In the genomic region with DNA sequence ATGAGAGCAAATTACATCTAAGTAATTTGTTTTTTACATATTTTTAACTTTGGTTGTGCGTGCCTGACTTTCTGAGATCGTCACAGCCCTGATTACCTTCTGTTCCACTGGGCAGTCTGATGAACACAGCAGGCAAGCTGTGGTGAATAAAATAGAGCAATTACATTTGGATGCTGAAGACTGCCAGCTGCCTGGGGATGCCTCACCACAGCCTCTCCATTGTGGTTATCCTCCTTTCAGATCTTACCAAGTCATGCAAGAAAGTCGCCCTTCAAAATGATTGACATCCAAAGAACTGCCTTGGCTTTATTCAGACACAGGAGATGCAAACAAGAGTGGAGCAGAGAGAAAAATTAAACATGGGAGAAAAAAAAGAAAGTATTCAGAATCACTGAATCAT, we compare ENCODE assay signal across 21 cellular contexts.
A peak's percentile ranks its signal among the peaks of the same experiment; 100 is the strongest.
DNase-seq lines count a peak whose midpoint lies in the region; ATAC-seq and TF ChIP-seq lines count a peak whose summit lies in the region.
"Had no signal": no experiment of that assay in that cellular context is flagged by ENCODE, and none has a peak within 500 bp of the region (broad histone marks: within the 10 kb centered on the region; RNA-seq: fewer than 3 reads in every experiment).

No MANE protein-coding gene starts in this region.

- peak overlapping the region; percentile 74; the same call in 1 of the 2 replicates for H3K27ac ChIP-seq in BLaER1
- no peak overlapping the region for H3K27ac ChIP-seq in neural cell (ENCODE audit: low read length)

- peaks cover 29% of the 10 kb centered on the region for H3K9me3 ChIP-seq in BLaER1
- no peaks in the 10 kb centered on the region for H3K9me3 ChIP-seq in Loucy (ENCODE audit: insufficient read depth, low read depth, low read length)
- H3K9me3 ChIP-seq in neural cell (ENCODE audit: low read length): no peaks in the 10 kb centered on the region
- no peaks in the 10 kb centered on the region for H3K9me3 ChIP-seq in HAP-1

- no peaks in the 10 kb centered on the region for H3K36me3 ChIP-seq in BLaER1
- H3K36me3 ChIP-seq in Loucy (ENCODE audit: insufficient read depth, low read length): no peaks in the 10 kb centered on the region
- H3K36me3 ChIP-seq in neural cell (ENCODE audit: insufficient read depth, low read length): no peaks in the 10 kb centered on the region
- H3K36me3 ChIP-seq in HAP-1 (replicated peaks): no peaks in the 10 kb centered on the region

- H3K27me3 ChIP-seq in BLaER1 (no peaks in the 10 kb centered on the region), Loucy (ENCODE audit: insufficient read depth, low read length, poor library complexity, severe bottlenecking) (no peaks in the 10 kb centered on the region), neural cell (ENCODE audit: insufficient read depth, low read depth, low read length) (no peaks in the 10 kb centered on the region), HAP-1 (ENCODE audit: low read depth) (no peaks in the 10 kb centered on the region)

- no peaks in the 10 kb centered on the region for H3K9me2 ChIP-seq in Loucy (replicated peaks; ENCODE audit: low read depth, low read length)
- H3K9me2 ChIP-seq in neural cell (ENCODE audit: insufficient read depth, low read length): no peaks in the 10 kb centered on the region

- H3K4me2 ChIP-seq in BLaER1 (peak overlapping the region; percentile 79), Loucy (ENCODE audit: low read depth, low read length, poor library complexity, severe bottlenecking) (peak overlapping the region; percentile 40), neural cell (ENCODE audit: low read length) (no peak overlapping the region)

- no peak for TF ChIP-seq RAD21 in neural cell (conservative IDR thresholded peaks at IDR 0.05)

- H4K20me1 ChIP-seq in BLaER1: no peaks in the 10 kb centered on the region
- H4K20me1 ChIP-seq in Loucy (ENCODE audit: insufficient read depth, low read length, poor library complexity, severe bottlenecking): no peaks in the 10 kb centered on the region
- no peaks in the 10 kb centered on the region for H4K20me1 ChIP-seq in neural cell (ENCODE audit: insufficient read depth)

- no peak overlapping the region for H3K9ac ChIP-seq in BLaER1
- H3K9ac ChIP-seq in Loucy (ENCODE audit: low read depth, low read length, poor library complexity, severe bottlenecking): no peak overlapping the region
- no peak overlapping the region for H3K9ac ChIP-seq in neural cell (ENCODE audit: low read length)

- H3F3A ChIP-seq in Loucy (ENCODE audit: low read depth): no peaks in the 10 kb centered on the region
- peaks cover 7% of the 10 kb centered on the region for H3F3A ChIP-seq in neural cell (ENCODE audit: insufficient read depth, low read length, poor library complexity, severe bottlenecking)

- H3K79me2 ChIP-seq in Loucy (ENCODE audit: insufficient read depth, low read length) (no peaks in the 10 kb centered on the region), neural cell (replicated peaks; ENCODE audit: insufficient read depth, low read length) (no peaks in the 10 kb centered on the region)

- TF ChIP-seq CTCF in Loucy (conservative IDR thresholded peaks at IDR 0.05; ENCODE audit: low read length): no peak
- TF ChIP-seq CTCF in neural cell (IDR thresholded peaks at IDR 0.05; ENCODE audit: poor library complexity, severe bottlenecking): no peak

- H2AFZ ChIP-seq in Loucy (ENCODE audit: low read length) (no peak overlapping the region), neural cell (ENCODE audit: low read depth, low read length) (no peak overlapping the region)

- H3K4me1 ChIP-seq in BLaER1: peaks cover 57% of the 10 kb centered on the region
- peaks cover 26% of the 10 kb centered on the region for H3K4me1 ChIP-seq in Loucy (ENCODE audit: insufficient read depth, low read length, poor library complexity, severe bottlenecking)
- no peaks in the 10 kb centered on the region for H3K4me1 ChIP-seq in HAP-1

- DNase-seq in NCI-H69 (lab: John Stamatoyannopoulos, UW) (peak; percentile 28), pons (ENCODE audit: low spot score) (no peak), HAP-1 (ENCODE audit: low spot score in 2 of 2) (no peak)
- DNase-seq in stimulated activated CD4-positive, alpha-beta T cell treated with anti-CD3 and anti-CD28 coated beads, Interleukin-2, amount 100 ng/mL, for 48 hours: no peak
- DNase-seq: activated CD4-positive, alpha-beta T cell treated with anti-CD3 and anti-CD28 coated beads, Interleukin-2, amount 10 ng/mL, durations not matched to agents 24 days and 14 days; activated effector memory CD4-positive, alpha-beta T cell treated with anti-CD3 and anti-CD28 coated beads, Interleukin-2, amount 50 U/mL, for 16 hours; activated naive CD8-positive, alpha-beta T cell treated with anti-CD3 and anti-CD28 coated beads for 36 hours; activated T-cell treated with anti-CD3 and anti-CD28 coated beads, Interleukin-2, amount 50 U/mL, for 1 hour; aorta; HCEC 1CT; NCI-H1930; NCI-H510A treated with DMSO at 0.1 percent for 48 hours; SHP77; stimulated activated CD8-positive, alpha-beta memory T cell treated with anti-CD3 and anti-CD28 coated beads, Interleukin-4, amount 100 ng/mL, for 48 hours; stimulated activated naive CD8-positive, alpha-beta T cell treated with anti-CD3 and anti-CD28 coated beads, Interleukin-15, amount 100 ng/mL, for 72 hours; T-helper 9 cell had no signal

- no peak for ATAC-seq in HG03095 (IDR thresholded peaks at IDR 0.05; ENCODE audit: unreplicated experiment)
- ATAC-seq: K562; stimulated activated naive CD8-positive, alpha-beta T cell treated with anti-CD3 and anti-CD28 coated beads, Interleukin-15, amount 100 ng/mL, for 72 hours had no signal

- in situ Hi-C loops in HAP-1 (cut with MboI; ENCODE audit: low sequenced_read_pairs): no loop called here

- TF ChIP-seq EP300 in neural cell (conservative IDR thresholded peaks at IDR 0.05; ENCODE audit: poor library complexity, severe bottlenecking): peak; percentile 71

- H3K4me3 ChIP-seq in BLaER1 (no peak overlapping the region), Loucy (ENCODE audit: low read length, poor library complexity, severe bottlenecking) (no peak overlapping the region), neural cell (ENCODE audit: low read length) (no peak overlapping the region), HAP-1 (no peak overlapping the region)
- H3K4me3 ChIP-seq: K562 had no signal

TF ChIP-seq in neural cell, 6 proteins besides CTCF, POLR2A, EP300 and RAD21:
- TF ChIP-seq SMC3 (conservative IDR thresholded peaks at IDR 0.05; ENCODE audit: poor library complexity) (no peak), POLR2AphosphoS5 (IDR thresholded peaks at IDR 0.05) (no peak), TAF1 (IDR thresholded peaks at IDR 0.05; ENCODE audit: low read depth) (no peak), EZH2 (IDR thresholded peaks at IDR 0.05; ENCODE audit: borderline replicate concordance, insufficient read depth, low read length, poor library complexity, severe bottlenecking) (no peak), MXI1 (conservative IDR thresholded peaks at IDR 0.05; ENCODE audit: poor library complexity, severe bottlenecking) (no peak)
- TF ChIP-seq, protein P1, sequence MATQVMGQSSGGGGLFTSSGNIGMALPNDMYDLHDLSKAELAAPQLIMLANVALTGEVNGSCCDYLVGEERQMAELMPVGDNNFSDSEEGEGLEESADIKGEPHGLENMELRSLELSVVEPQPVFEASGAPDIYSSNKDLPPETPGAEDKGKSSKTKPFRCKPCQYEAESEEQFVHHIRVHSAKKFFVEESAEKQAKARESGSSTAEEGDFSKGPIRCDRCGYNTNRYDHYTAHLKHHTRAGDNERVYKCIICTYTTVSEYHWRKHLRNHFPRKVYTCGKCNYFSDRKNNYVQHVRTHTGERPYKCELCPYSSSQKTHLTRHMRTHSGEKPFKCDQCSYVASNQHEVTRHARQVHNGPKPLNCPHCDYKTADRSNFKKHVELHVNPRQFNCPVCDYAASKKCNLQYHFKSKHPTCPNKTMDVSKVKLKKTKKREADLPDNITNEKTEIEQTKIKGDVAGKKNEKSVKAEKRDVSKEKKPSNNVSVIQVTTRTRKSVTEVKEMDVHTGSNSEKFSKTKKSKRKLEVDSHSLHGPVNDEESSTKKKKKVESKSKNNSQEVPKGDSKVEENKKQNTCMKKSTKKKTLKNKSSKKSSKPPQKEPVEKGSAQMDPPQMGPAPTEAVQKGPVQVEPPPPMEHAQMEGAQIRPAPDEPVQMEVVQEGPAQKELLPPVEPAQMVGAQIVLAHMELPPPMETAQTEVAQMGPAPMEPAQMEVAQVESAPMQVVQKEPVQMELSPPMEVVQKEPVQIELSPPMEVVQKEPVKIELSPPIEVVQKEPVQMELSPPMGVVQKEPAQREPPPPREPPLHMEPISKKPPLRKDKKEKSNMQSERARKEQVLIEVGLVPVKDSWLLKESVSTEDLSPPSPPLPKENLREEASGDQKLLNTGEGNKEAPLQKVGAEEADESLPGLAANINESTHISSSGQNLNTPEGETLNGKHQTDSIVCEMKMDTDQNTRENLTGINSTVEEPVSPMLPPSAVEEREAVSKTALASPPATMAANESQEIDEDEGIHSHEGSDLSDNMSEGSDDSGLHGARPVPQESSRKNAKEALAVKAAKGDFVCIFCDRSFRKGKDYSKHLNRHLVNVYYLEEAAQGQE (IDR thresholded peaks at IDR 0.05; ENCODE audit: borderline replicate concordance): no peak
